17 cellular contexts compared by ENCODE assay signal in genomic region chr3:99430348-99431134, GRCh38.
DNase-seq lines count a peak whose midpoint lies in the region; ATAC-seq, FAIRE-seq and TF ChIP-seq lines count a peak whose summit lies in the region.
"Had no signal": no experiment of that assay in that cellular context is flagged by ENCODE, and none has a peak within 500 bp of the region (broad histone marks: within the 10 kb centered on the region; RNA-seq: fewer than 3 reads in every experiment).

No MANE protein-coding gene starts in this region.

- H4K91ac ChIP-seq in H9 (ENCODE audit: insufficient read length, low read depth, low read length) = no peak overlapping the region

- H2BK15ac ChIP-seq in H9 (ENCODE audit: low read depth, low read length) = no peak overlapping the region

- H3K36me3 ChIP-seq in astrocyte (ENCODE audit: insufficient read depth, low read length) = no peaks in the 10 kb centered on the region
- no peaks in the 10 kb centered on the region for H3K36me3 ChIP-seq in stomach
- H3K36me3 ChIP-seq in PC-3 (ENCODE audit: low read depth, low read length) = no peaks in the 10 kb centered on the region
- H3K36me3 ChIP-seq: adrenal gland had no signal

- H4K5ac ChIP-seq in H9 (ENCODE audit: insufficient read length, low read depth, low read length) = no peak overlapping the region

- H4K8ac ChIP-seq in H9 (replicated peaks; ENCODE audit: insufficient read length, low read depth, low read length) = no peak overlapping the region

- H3K79me1 ChIP-seq in H9 (ENCODE audit: insufficient read depth, low read depth, low read length, poor library complexity, severe bottlenecking) = no peaks in the 10 kb centered on the region

- H3K27ac Mint-ChIP-seq in astrocyte (ENCODE audit: unreplicated experiment) (no peak overlapping the region), H9 (no peak overlapping the region)
- H3K27ac Mint-ChIP-seq: stimulated activated effector memory CD8-positive, alpha-beta T cell treated with anti-CD3 and anti-CD28 coated beads, Interleukin-12 subunit alpha, Interleukin-12 subunit beta, amount 100 ng/mL, for 72 hours had no signal

- no peak for TF ChIP-seq POLR2A in stomach (IDR thresholded peaks at IDR 0.05)

- no peak for TF ChIP-seq EP300 in stomach (IDR thresholded peaks at IDR 0.05)

- H3K4me3 ChIP-seq in astrocyte (ENCODE audit: insufficient read depth, low read depth, low read length) (no peak overlapping the region), stomach (no peak overlapping the region), PC-3 (ENCODE audit: low read length) (no peak overlapping the region)
- H3K4me3 ChIP-seq: adrenal gland, mucosa of descending colon, psoas muscle had no signal

- no peak overlapping the region for H3K56ac ChIP-seq in H9 (ENCODE audit: insufficient read length, low read depth, low read length)

- H3K4me1 Mint-ChIP-seq in astrocyte (ENCODE audit: low read depth, unreplicated experiment) = peaks cover 17% of the 10 kb centered on the region
- peaks cover 0 to 2% of the 10 kb centered on the region in 2 experiments; a peak in 1 of 4 replicates for H3K4me1 Mint-ChIP-seq in H9
- H3K4me1 Mint-ChIP-seq: stimulated activated effector memory CD8-positive, alpha-beta T cell treated with anti-CD3 and anti-CD28 coated beads, Interleukin-12 subunit alpha, Interleukin-12 subunit beta, amount 100 ng/mL, for 72 hours had no signal

- no peak overlapping the region for H2BK20ac ChIP-seq in H9 (ENCODE audit: low read depth, low read length, poor library complexity, severe bottlenecking)

- CTCF ChIA-PET in PC-3 (lab: Charles Lee) = no interaction called here

- H3K9me3 ChIP-seq in astrocyte (ENCODE audit: insufficient read depth, low read depth, low read length) = no peaks in the 10 kb centered on the region
- no peaks in the 10 kb centered on the region for H3K9me3 ChIP-seq in H9 (ENCODE audit: control insufficient read depth, low read depth, low read length)
- no peaks in the 10 kb centered on the region for H3K9me3 ChIP-seq in stomach
- H3K9me3 ChIP-seq in PC-3 (ENCODE audit: low read length) = no peaks in the 10 kb centered on the region
- H3K9me3 ChIP-seq: adrenal gland, mucosa of descending colon, psoas muscle had no signal

- H3K4me3 Mint-ChIP-seq in astrocyte (ENCODE audit: unreplicated experiment) = no peak overlapping the region
- no peak overlapping the region for H3K4me3 Mint-ChIP-seq in H9
- H3K4me3 Mint-ChIP-seq: stimulated activated effector memory CD8-positive, alpha-beta T cell treated with anti-CD3 and anti-CD28 coated beads, Interleukin-12 subunit alpha, Interleukin-12 subunit beta, amount 100 ng/mL, for 72 hours had no signal

- H3K23me2 ChIP-seq in H9 (ENCODE audit: insufficient read length, low read depth, low read length, poor library complexity, severe bottlenecking) = no peaks in the 10 kb centered on the region

- no peak overlapping the region for H3K14ac ChIP-seq in H9 (ENCODE audit: insufficient read depth, low read length)

- H3K27ac ChIP-seq in astrocyte (ENCODE audit: low read depth, low read length) (no peak overlapping the region), H9 (ENCODE audit: insufficient read length, low read depth, low read length) (no peak overlapping the region), stomach (no peak overlapping the region), PC-3 (ENCODE audit: low read length) (no peak overlapping the region)
- H3K27ac ChIP-seq: adrenal gland, foreskin keratinocyte, psoas muscle had no signal

- H3T11ph ChIP-seq in H9 (ENCODE audit: low read length) = no peak overlapping the region

- no peak overlapping the region for H2AFZ ChIP-seq in astrocyte (ENCODE audit: low read depth, low read length)
- no peak overlapping the region for H2AFZ ChIP-seq in H9 (ENCODE audit: low read length)
- no peak overlapping the region for H2AFZ ChIP-seq in PC-3 (ENCODE audit: low read length)

- H3K79me2 ChIP-seq in astrocyte (ENCODE audit: insufficient read depth, low read length) (no peaks in the 10 kb centered on the region), H9 (ENCODE audit: insufficient read depth, low read length) (no peaks in the 10 kb centered on the region), PC-3 (ENCODE audit: low read length) (no peaks in the 10 kb centered on the region)

- H4K20me1 ChIP-seq in astrocyte (ENCODE audit: insufficient read depth, low read length) (no peaks in the 10 kb centered on the region), H9 (ENCODE audit: control insufficient read depth, insufficient read depth, insufficient read length) (no peaks in the 10 kb centered on the region), PC-3 (ENCODE audit: low read length) (no peaks in the 10 kb centered on the region)

- no peak overlapping the region for H3K23ac ChIP-seq in H9 (ENCODE audit: insufficient read length, low read depth, low read length)

- no peak overlapping the region for H2BK12ac ChIP-seq in H9 (ENCODE audit: insufficient read length, low read depth, low read length)

- BruUV-seq in PC-3 (replicated peaks; lab: Mats Ljungman, UMichigan) = no TSS peak

- no peak overlapping the region for H3K18ac ChIP-seq in H9 (ENCODE audit: insufficient read length, low read depth, low read length)

- FAIRE-seq in astrocyte (lab: Jason Lieb, UNC) = peak; percentile 56

- no peak overlapping the region for H2AK5ac ChIP-seq in H9 (ENCODE audit: insufficient read length, low read length)

- WGBS in H9 (ENCODE audit: extremely low coverage, insufficient read length, low lambda C conversion rate) = no CpG with 5 or more reads among the region's 3 CpGs
- WGBS in stomach, 5 donors = 59 to 70% (median 64%) methylated on average over 3 of the region's 3 CpGs

- no peak overlapping the region for H3K4ac ChIP-seq in H9 (ENCODE audit: low read depth, low read length)

- no peak overlapping the region for H2BK5ac ChIP-seq in H9 (ENCODE audit: insufficient read length, low read length)

- intact Hi-C loops in stomach (cut with DNase I; ENCODE audit: low total_unique reads) (no loop called here), PC-3 (cut with micrococcal nuclease) (no loop called here)

- POLR2A ChIA-PET in PC-3 (lab: Charles Lee; ENCODE audit: unreplicated experiment) = no interaction called here

- in situ Hi-C loops in GM13977 (cut with MboI; ENCODE audit: low pct_unique_long_range_greater_than_20kb, low sequenced_read_pairs, unreplicated experiment) = no loop called here

- no peaks in the 10 kb centered on the region for H3K36me3 Mint-ChIP-seq in astrocyte (ENCODE audit: low read depth, unreplicated experiment)
- H3K36me3 Mint-ChIP-seq in H9 (ENCODE audit: insufficient read depth in 1 of 3, low read depth in 3 of 3) = no peaks in the 10 kb centered on the region; a peak in 1 of 7 replicates
- H3K36me3 Mint-ChIP-seq: stimulated activated effector memory CD8-positive, alpha-beta T cell treated with anti-CD3 and anti-CD28 coated beads, Interleukin-12 subunit alpha, Interleukin-12 subunit beta, amount 100 ng/mL, for 72 hours had no signal

- no peak overlapping the region for H3K9ac ChIP-seq in astrocyte (ENCODE audit: low read length)
- H3K9ac ChIP-seq in H9 (ENCODE audit: extremely low read depth, insufficient read length, low read length) = no peak overlapping the region
- no peak overlapping the region for H3K9ac ChIP-seq in PC-3 (ENCODE audit: low read length)

- H3K4me1 ChIP-seq in astrocyte (ENCODE audit: insufficient read depth, low read length) (no peaks in the 10 kb centered on the region), H9 (ENCODE audit: insufficient read depth, low read length) (no peaks in the 10 kb centered on the region), stomach (no peaks in the 10 kb centered on the region), PC-3 (ENCODE audit: insufficient read depth, low read length) (no peaks in the 10 kb centered on the region)
- H3K4me1 ChIP-seq: adrenal gland, foreskin keratinocyte, psoas muscle had no signal

- ATAC-seq in GM21515 (IDR thresholded peaks at IDR 0.05; ENCODE audit: unreplicated experiment) (peak; percentile 59), HG02973 (IDR thresholded peaks at IDR 0.05; ENCODE audit: unreplicated experiment) (peak; percentile 78), PC-3 (no peak), GM19452 (IDR thresholded peaks at IDR 0.05; ENCODE audit: unreplicated experiment) (no peak)
- ATAC-seq: foreskin keratinocyte; mucosa of descending colon; psoas muscle; stimulated activated effector memory CD8-positive, alpha-beta T cell treated with anti-CD3 and anti-CD28 coated beads, Interleukin-12 subunit alpha, Interleukin-12 subunit beta, amount 100 ng/mL, for 72 hours had no signal

- H3F3A ChIP-seq in PC-3 (ENCODE audit: low read length, unreplicated experiment) = no peaks in the 10 kb centered on the region

- peak; percentile 23 for DNase-seq in GM13977 (ENCODE audit: low spot score)
- no peak for DNase-seq in astrocyte (ENCODE audit: low read depth)
- DNase-seq in H9 = no peak
- no peak for DNase-seq in stomach
- DNase-seq in PC-3 = no peak
- DNase-seq: adrenal gland; GOT3; mucosa of descending colon; NCI-H2227 treated with DMSO at 0.1 percent for 48 hours; psoas muscle; stimulated activated CD4-positive, alpha-beta T cell treated with anti-CD3 and anti-CD28 coated beads, Interleukin-2, amount 100 ng/mL, for 24 hours; SW 1271 had no signal

- no peaks in the 10 kb centered on the region for H3K27me3 Mint-ChIP-seq in astrocyte (ENCODE audit: low read depth, unreplicated experiment)
- no peaks in the 10 kb centered on the region for H3K27me3 Mint-ChIP-seq in H9 (ENCODE audit: low read depth)

- H3K4me2 ChIP-seq in astrocyte (ENCODE audit: low read length) (no peak overlapping the region), H9 (ENCODE audit: insufficient read depth, insufficient read length, low read length) (no peak overlapping the region), PC-3 (ENCODE audit: low read length) (no peak overlapping the region)

- 0 out of 2 replicates have a peak, but pooled peaks cover 4% of the 10 kb centered on the region for H3K9me2 ChIP-seq in PC-3 (replicated peaks; ENCODE audit: low read length)

- H2BK120ac ChIP-seq in H9 (ENCODE audit: low read depth, low read length, poor library complexity, severe bottlenecking) = no peak overlapping the region

- no peaks in the 10 kb centered on the region for H3K27me3 ChIP-seq in astrocyte (ENCODE audit: insufficient read depth, low read length)
- H3K27me3 ChIP-seq in H9 (ENCODE audit: insufficient read depth, low read length) = no peaks in the 10 kb centered on the region
- no peaks in the 10 kb centered on the region for H3K27me3 ChIP-seq in stomach
- H3K27me3 ChIP-seq in PC-3 (ENCODE audit: low read length) = no peaks in the 10 kb centered on the region
- H3K27me3 ChIP-seq: adrenal gland, foreskin keratinocyte had no signal

- no peaks in the 10 kb centered on the region for H3K9me3 Mint-ChIP-seq in astrocyte (ENCODE audit: unreplicated experiment)
- no peaks in the 10 kb centered on the region; a peak in 1 of 5 replicates for H3K9me3 Mint-ChIP-seq in H9
- H3K9me3 Mint-ChIP-seq: stimulated activated effector memory CD8-positive, alpha-beta T cell treated with anti-CD3 and anti-CD28 coated beads, Interleukin-12 subunit alpha, Interleukin-12 subunit beta, amount 100 ng/mL, for 72 hours had no signal

- TF ChIP-seq CTCF in GM13977 (IDR thresholded peaks at IDR 0.05; ENCODE audit: extremely low read depth, insufficient read depth, missing control alignments) = no peak
- no peak for TF ChIP-seq CTCF in astrocyte (IDR thresholded peaks at IDR 0.05; ENCODE audit: insufficient read depth, low read depth, low read length)
- no peak for TF ChIP-seq CTCF in H9 (conservative IDR thresholded peaks at IDR 0.05)
- TF ChIP-seq CTCF in stomach (IDR thresholded peaks at IDR 0.05) = no peak
- no peak for TF ChIP-seq CTCF in PC-3 (conservative IDR thresholded peaks at IDR 0.05; ENCODE audit: low read depth, low read length)

Comparison
In these comparisons a context has a peak if more than half of its experiments do, and no peak if none do; other contexts are left out.
1. ATAC-seq: peak in GM21515 (single experiment) and HG02973 (single experiment); none in PC-3 (single experiment) and GM19452 (single experiment).